ENCODE assay signal across 8 cellular contexts in the genomic region with DNA sequence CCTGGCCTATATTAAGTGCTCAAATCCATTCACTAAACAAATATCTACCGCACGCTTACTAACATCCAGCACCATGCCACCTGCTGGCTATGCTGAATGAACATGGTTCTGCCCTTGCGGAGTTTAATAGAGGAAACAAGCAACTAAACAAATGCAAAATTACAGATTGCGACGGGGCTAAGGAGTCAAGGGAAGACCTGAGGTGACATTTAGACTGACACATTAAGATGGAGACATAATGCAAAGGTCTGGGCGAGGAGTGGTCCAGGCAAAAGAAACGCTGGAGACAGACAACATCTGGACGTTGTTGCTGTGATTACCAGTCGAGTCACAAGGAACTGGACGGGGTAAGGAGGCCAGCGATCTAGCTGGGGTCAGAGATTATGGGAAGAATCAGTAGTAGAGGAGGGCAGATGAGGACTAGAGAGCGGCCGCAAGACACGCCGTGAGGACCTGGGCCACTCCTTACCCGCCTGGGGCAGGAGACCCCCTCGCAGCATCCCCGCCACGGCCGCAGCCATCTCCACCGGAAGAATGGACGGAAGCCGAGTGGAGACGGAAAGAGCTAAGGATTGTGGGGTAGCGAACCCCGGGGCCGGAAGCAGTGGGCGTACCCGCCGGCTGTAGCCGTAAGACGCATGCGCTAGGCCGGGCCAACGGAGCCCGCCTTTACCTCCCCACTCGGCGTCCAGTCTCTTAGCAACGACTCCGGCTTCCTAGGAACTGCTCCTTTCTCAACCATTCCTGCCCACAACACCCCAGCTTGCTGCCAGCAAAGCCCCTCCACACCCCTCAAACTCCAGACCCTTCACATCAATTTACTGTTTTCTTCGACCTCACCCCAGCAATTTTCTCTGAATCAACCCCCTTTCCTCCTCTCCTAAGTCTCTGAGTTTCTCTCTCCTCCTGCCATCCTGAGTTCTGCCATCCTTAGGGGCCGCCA. TPM values are rescaled to one million over a fixed set of nuclear protein-coding genes. Genes with fewer than 3 reads are reported as not detected.
DNase-seq lines count a peak whose midpoint lies in the region; TF ChIP-seq lines count a peak whose summit lies in the region.

Gene LRRC46 (plus strand): TSS at position 680 of the 943 bp plus-strand sequence. CDS start 320 bp downstream, outside the sequence.
Gene MRPL10 (minus strand): TSS at position 551 of the 943 bp plus-strand sequence. CDS start 30 bp downstream, at position 521.

- TF ChIP-seq CTCF in RWPE1 (conservative IDR thresholded peaks at IDR 0.05; ENCODE audit: low read depth) (0 out of 2 replicates have a peak, but pooled peaks have one; percentile 37), nephron progenitor cell (IDR thresholded peaks at IDR 0.05) (peak; percentile 16)

- H3K9me3 Mint-ChIP-seq in nephron progenitor cell = no peaks in the 10 kb centered on the region
- no peaks in the 10 kb centered on the region for H3K9me3 Mint-ChIP-seq in stimulated activated naive CD8-positive, alpha-beta T cell treated with anti-CD3 and anti-CD28 coated beads, Interleukin-15, Interleukin-2, amounts not matched to agents 100 ng/mL and 50 ng/mL, for 24 hours

- no peaks in the 10 kb centered on the region for H3K9me3 ChIP-seq in ES-I3 (ENCODE audit: control insufficient read depth, insufficient read depth, low read length)

- H3K36me3 Mint-ChIP-seq in nephron progenitor cell (ENCODE audit: low read depth) = peaks cover 10% of the 10 kb centered on the region
- peaks cover 30% of the 10 kb centered on the region for H3K36me3 Mint-ChIP-seq in stimulated activated naive CD8-positive, alpha-beta T cell treated with anti-CD3 and anti-CD28 coated beads, Interleukin-15, Interleukin-2, amounts not matched to agents 100 ng/mL and 50 ng/mL, for 24 hours (ENCODE audit: low read depth)

- peak within 1 kb of the TSS; percentile 46 for H3K27ac Mint-ChIP-seq in nephron progenitor cell
- H3K27ac Mint-ChIP-seq in stimulated activated naive CD8-positive, alpha-beta T cell treated with anti-CD3 and anti-CD28 coated beads, Interleukin-15, Interleukin-2, amounts not matched to agents 100 ng/mL and 50 ng/mL, for 24 hours = peak within 1 kb of the TSS; percentile 88

- CTCF ChIA-PET in RWPE1 (lab: Yijun Ruan, JAX) = interaction anchor here (0.6 to 1.4 kb wide), 8 partner anchors 9 to 143 kb away, joined by 3 to 6 read pairs (median 4); partner anchors contain the start of gene SCRN2

- peaks cover 3% of the 10 kb centered on the region for H3K27me3 Mint-ChIP-seq in nephron progenitor cell (ENCODE audit: low read depth, poor library complexity)
- no peaks in the 10 kb centered on the region for H3K27me3 Mint-ChIP-seq in stimulated activated naive CD8-positive, alpha-beta T cell treated with anti-CD3 and anti-CD28 coated beads, Interleukin-15, Interleukin-2, amounts not matched to agents 100 ng/mL and 50 ng/mL, for 24 hours

- POLR2A ChIA-PET in RWPE1 (lab: Yijun Ruan, JAX; ENCODE audit: low non-redundant PET) = interaction anchor here (0.5 kb wide), 1 partner anchor 64 kb away, joined by 3 read pairs; no protein-coding TSS in a partner anchor

- peak; percentile 93 for DNase-seq in H4 (ENCODE audit: low spot score)
- DNase-seq in LoVo (ENCODE audit: low spot score) = peak; percentile 97
- DNase-seq in RWPE1 (ENCODE audit: low spot score) = peak; percentile 99
- peak; percentile 87 for DNase-seq in activated T-helper 9 cell treated with anti-CD3 and anti-CD28 coated beads, Interleukin-2, amount 50 U/mL, for 16 hours (ENCODE audit: low read depth)
- peak; percentile 88 for DNase-seq in fibroblast of the conjunctiva (ENCODE audit: low read depth)
- peak; percentile 91 for DNase-seq in nephron progenitor cell

- H3K4me3 Mint-ChIP-seq in nephron progenitor cell = peak within 1 kb of the TSS; percentile 91
- H3K4me3 Mint-ChIP-seq in stimulated activated naive CD8-positive, alpha-beta T cell treated with anti-CD3 and anti-CD28 coated beads, Interleukin-15, Interleukin-2, amounts not matched to agents 100 ng/mL and 50 ng/mL, for 24 hours = peak within 1 kb of the TSS; percentile 93

- H3K9ac ChIP-seq in ES-I3 (ENCODE audit: low read depth, low read length) = peak within 1 kb of the TSS; percentile 77

- peaks cover 9% of the 10 kb centered on the region for H3K4me1 ChIP-seq in ES-I3 (ENCODE audit: insufficient read depth, low read length)

- peak within 1 kb of the TSS; percentile 68 for H3K27ac ChIP-seq in RWPE1

- H3K36me3 ChIP-seq in ES-I3 (ENCODE audit: insufficient read depth, low read length) = peaks cover 17% of the 10 kb centered on the region; the same call in 1 of the 2 replicates

- peaks cover 32% of the 10 kb centered on the region for H3K4me1 Mint-ChIP-seq in nephron progenitor cell
- peaks cover 55% of the 10 kb centered on the region for H3K4me1 Mint-ChIP-seq in stimulated activated naive CD8-positive, alpha-beta T cell treated with anti-CD3 and anti-CD28 coated beads, Interleukin-15, Interleukin-2, amounts not matched to agents 100 ng/mL and 50 ng/mL, for 24 hours (ENCODE audit: low read depth)

RNA-seq across cellular contexts. Expression of gene LRRC46, which starts in this region (rescaled TPM):
- total RNA-seq in H4 (2014; rRNA removed; shearing (Covaris generic)) = 0.27 and 0.35 TPM in 2 replicates

RNA-seq across cellular contexts. Expression of gene MRPL10, which starts in this region (rescaled TPM):
- 54.8 and 69.1 TPM in 2 replicates for total RNA-seq in H4 (2014; rRNA removed; shearing (Covaris generic))

Comparison
In these comparisons a context has a peak if more than half of its experiments do, and no peak if none do; other contexts are left out.
1. Peak in every context shown above with its lines: DNase-seq and H3K27ac ChIP-seq.